ENCODE assay signal across 25 cellular contexts in genomic region chr2:44178950-44179349, GRCh38.
"Had no signal": no experiment of that assay in that cellular context is flagged by ENCODE, and none has a peak within 500 bp of the region (broad histone marks: within the 10 kb centered on the region; RNA-seq: fewer than 3 reads in every experiment).

No MANE protein-coding gene starts in this region.

- H3K27ac ChIP-seq: coronary artery, esophagus squamous epithelium, heart right ventricle, lower lobe of right lung, prostate gland, sigmoid colon, stomach, testis, tibial artery had no signal

- H3K27ac Mint-ChIP-seq: effector memory CD8-positive, alpha-beta T cell; stimulated activated effector memory CD8-positive, alpha-beta T cell treated with anti-CD3 and anti-CD28 coated beads, Interleukin-12 subunit alpha, Interleukin-12 subunit beta, amount 100 ng/mL, for 72 hours; type B pancreatic cell had no signal

- H3K4me3 ChIP-seq: coronary artery, esophagus squamous epithelium, heart right ventricle, lower lobe of right lung, prostate gland, sigmoid colon, stomach, testis, tibial artery had no signal

- H3K4me3 Mint-ChIP-seq: stimulated activated effector memory CD8-positive, alpha-beta T cell treated with anti-CD3 and anti-CD28 coated beads, Interleukin-12 subunit alpha, Interleukin-12 subunit beta, amount 100 ng/mL, for 72 hours; type B pancreatic cell had no signal

- DNase-seq: dermis blood vessel endothelial cell; effector memory CD8-positive, alpha-beta T cell; erythroblast; esophagus squamous epithelium; foreskin melanocyte; glutamatergic neuron; heart right ventricle; hippocampal formation; left ventricle myocardium superior; lower lobe of right lung; naive thymus-derived CD8-positive, alpha-beta T cell; right cardiac atrium; sigmoid colon; stimulated activated CD4-positive, alpha-beta T cell treated with anti-CD3 and anti-CD28 coated beads, Interleukin-2, amount 100 ng/mL, for 24 hours; stimulated activated CD4-positive, alpha-beta T cell treated with anti-CD3 and anti-CD28 coated beads, Interleukin-4, amount 100 ng/mL, for 24 hours; stimulated activated naive CD4-positive, alpha-beta T cell treated with Interleukin-2 at 50 U/mL for 16 hours; stomach; testis; tibial artery had no signal

- H3K27me3 Mint-ChIP-seq: effector memory CD8-positive, alpha-beta T cell; naive thymus-derived CD8-positive, alpha-beta T cell; type B pancreatic cell had no signal

- H3K4me1 ChIP-seq: prostate gland had no signal

- H3K27me3 ChIP-seq: esophagus squamous epithelium, heart right ventricle, sigmoid colon, stomach, testis, tibial artery had no signal

- ATAC-seq: effector memory CD8-positive, alpha-beta T cell; heart right ventricle; left ventricle myocardium superior; lower lobe of right lung; naive thymus-derived CD8-positive, alpha-beta T cell; right cardiac atrium; stimulated activated effector memory CD8-positive, alpha-beta T cell treated with anti-CD3 and anti-CD28 coated beads, Interleukin-12 subunit alpha, Interleukin-12 subunit beta, amount 100 ng/mL, for 72 hours had no signal

- FAIRE-seq: endometrium, keratinocyte had no signal

- H3K9me3 ChIP-seq: esophagus squamous epithelium, heart right ventricle, lower lobe of right lung, prostate gland, sigmoid colon, stomach, testis, tibial artery had no signal

- H3K36me3 ChIP-seq: lower lobe of right lung, prostate gland, sigmoid colon, tibial artery had no signal

- H3K9me3 Mint-ChIP-seq: effector memory CD8-positive, alpha-beta T cell; naive thymus-derived CD8-positive, alpha-beta T cell; stimulated activated effector memory CD8-positive, alpha-beta T cell treated with anti-CD3 and anti-CD28 coated beads, Interleukin-12 subunit alpha, Interleukin-12 subunit beta, amount 100 ng/mL, for 72 hours; type B pancreatic cell had no signal
